Comparison of ENCODE assay signal across 7 cellular contexts in genomic region chr14:106723288-106723687, GRCh38.
DNase-seq lines count a peak whose midpoint lies in the region; ATAC-seq, FAIRE-seq and TF ChIP-seq lines count a peak whose summit lies in the region.
"Not testable (repeated sequence)": the region's sequence is repeated elsewhere in the genome, so short reads cannot be mapped to it uniquely, and the experiment has no call there.

No MANE protein-coding gene starts in this region.

- intact Hi-C loops in GM12878 (cut with micrococcal nuclease; ENCODE audit: unreplicated experiment), result not testable (repeated sequence)

- CTCF ChIA-PET in T-cell (lab: Charles Lee); activated CD4-positive, alpha-beta T cell treated with anti-CD3 and anti-CD28 coated beads, Interleukin-2, amount 10 ng/mL, durations not matched to agents 7 days and 5 days (lab: Charles Lee); GM12878 (lab: Yijun Ruan, JAX): not testable (repeated sequence)

- not testable (repeated sequence) for H3K9me3 ChIP-seq in DND-41 (ENCODE audit: insufficient read depth, low read length, severe bottlenecking); GM12878 (replicated peaks; ENCODE audit: control insufficient read depth, insufficient read depth, low read length)

- not testable (repeated sequence) for H3K4me1 ChIP-seq in DND-41 (ENCODE audit: insufficient read depth, low read length); GM12878 (ENCODE audit: control insufficient read depth, insufficient read depth, low read length)

- WGBS in GM12878 (ENCODE audit: insufficient coverage, insufficient replicate concordance, low lambda C conversion rate, missing lambda C conversion rate), result no CpG with 5 or more reads among the region's 5 CpGs

- TF ChIP-seq EP300 in GM12878 (IDR thresholded peaks at IDR 0.05; ENCODE audit: borderline replicate concordance in 1 of 2, control insufficient read depth in 1 of 2, low read depth in 2 of 2, low read length in 2 of 2), result not testable (repeated sequence)

- in situ Hi-C loops in GM12878 (cut with MboI), result not testable (repeated sequence)

- H3K27me3 Mint-ChIP-seq in T-cell; activated CD4-positive, alpha-beta T cell treated with anti-CD3 and anti-CD28 coated beads, Interleukin-2, amount 10 ng/mL, durations not matched to agents 7 days and 5 days; activated T-cell treated with anti-CD3 and anti-CD28 coated beads, Interleukin-2, amount 50 U/mL, for 24 hours: not testable (repeated sequence)

- not testable (repeated sequence) for H3K27me3 ChIP-seq in DND-41 (ENCODE audit: insufficient read depth, low read length, poor library complexity); GM12878 (replicated peaks in 1 of 2; ENCODE audit: control insufficient read depth in 2 of 2, insufficient read depth in 2 of 2, low read length in 1 of 2)

- not testable (repeated sequence) for H3K36me3 ChIP-seq in DND-41 (ENCODE audit: insufficient read depth, low read length); GM12878 (ENCODE audit: control insufficient read depth in 2 of 2, insufficient read depth in 2 of 2, low read length in 1 of 2)

- H3K36me3 Mint-ChIP-seq in T-cell; activated CD4-positive, alpha-beta T cell treated with anti-CD3 and anti-CD28 coated beads, Interleukin-2, amount 10 ng/mL, durations not matched to agents 7 days and 5 days (ENCODE audit: low read depth); activated T-cell treated with anti-CD3 and anti-CD28 coated beads, Interleukin-2, amount 50 U/mL, for 24 hours (ENCODE audit: low read depth); stimulated activated effector memory CD8-positive, alpha-beta T cell treated with anti-CD3 and anti-CD28 coated beads, Interleukin-12 subunit alpha, Interleukin-12 subunit beta, amount 100 ng/mL, for 72 hours: not testable (repeated sequence)

- RAD21 ChIA-PET in GM12878 (lab: Charles Lee; ENCODE audit: unreplicated experiment), result not testable (repeated sequence)

- TF ChIP-seq POLR2A in GM12878 (IDR thresholded peaks at IDR 0.05; ENCODE audit: low read depth, low read length), result not testable (repeated sequence)

- FAIRE-seq in GM19239 (lab: Jason Lieb, UNC), result peak; percentile 45
- FAIRE-seq in GM12878 (lab: Jason Lieb, UNC), result not testable (repeated sequence)

- not testable (repeated sequence) for H3K9me3 Mint-ChIP-seq in T-cell; activated CD4-positive, alpha-beta T cell treated with anti-CD3 and anti-CD28 coated beads, Interleukin-2, amount 10 ng/mL, durations not matched to agents 7 days and 5 days; activated T-cell treated with anti-CD3 and anti-CD28 coated beads, Interleukin-2, amount 50 U/mL, for 24 hours; stimulated activated effector memory CD8-positive, alpha-beta T cell treated with anti-CD3 and anti-CD28 coated beads, Interleukin-12 subunit alpha, Interleukin-12 subunit beta, amount 100 ng/mL, for 72 hours

- TF ChIP-seq CTCF in DND-41 (IDR thresholded peaks at IDR 0.05; ENCODE audit: borderline replicate concordance, extremely low read depth, low read length, poor library complexity, severe bottlenecking); GM12878 (IDR thresholded peaks at IDR 0.05 in 2 of 3, conservative IDR thresholded peaks at IDR 0.05 in 1 of 3; ENCODE audit: control insufficient read depth in 2 of 3, extremely low read depth in 1 of 3, insufficient read depth in 1 of 3, low read depth in 3 of 3, low read length in 3 of 3): not testable (repeated sequence)

- peaks cover 0 to 62% (median 35%) of the 10 kb centered on the region in 3 donors for H3K4me1 Mint-ChIP-seq in T-cell
- peaks cover 56% of the 10 kb centered on the region for H3K4me1 Mint-ChIP-seq in activated CD4-positive, alpha-beta T cell treated with anti-CD3 and anti-CD28 coated beads, Interleukin-2, amount 10 ng/mL, durations not matched to agents 7 days and 5 days
- peaks cover 54% of the 10 kb centered on the region for H3K4me1 Mint-ChIP-seq in activated T-cell treated with anti-CD3 and anti-CD28 coated beads, Interleukin-2, amount 50 U/mL, for 24 hours (ENCODE audit: low read depth)
- H3K4me1 Mint-ChIP-seq in stimulated activated effector memory CD8-positive, alpha-beta T cell treated with anti-CD3 and anti-CD28 coated beads, Interleukin-12 subunit alpha, Interleukin-12 subunit beta, amount 100 ng/mL, for 72 hours, result peaks cover 66% of the 10 kb centered on the region

- not testable (repeated sequence) for H3K4me3 ChIP-seq in DND-41 (ENCODE audit: low read depth in 1 of 2, low read length in 2 of 2); GM12878

- peak overlapping the region in 1 of 2 donors; percentile 93 for H3K27ac Mint-ChIP-seq in T-cell
- peak overlapping the region; percentile 76 for H3K27ac Mint-ChIP-seq in activated CD4-positive, alpha-beta T cell treated with anti-CD3 and anti-CD28 coated beads, Interleukin-2, amount 10 ng/mL, durations not matched to agents 7 days and 5 days
- peak overlapping the region; percentile 65 for H3K27ac Mint-ChIP-seq in activated T-cell treated with anti-CD3 and anti-CD28 coated beads, Interleukin-2, amount 50 U/mL, for 24 hours
- H3K27ac Mint-ChIP-seq in stimulated activated effector memory CD8-positive, alpha-beta T cell treated with anti-CD3 and anti-CD28 coated beads, Interleukin-12 subunit alpha, Interleukin-12 subunit beta, amount 100 ng/mL, for 72 hours, result peak overlapping the region; percentile 67

- H3K9ac ChIP-seq in DND-41 (ENCODE audit: low read depth, low read length); GM12878 (ENCODE audit: control insufficient read depth, insufficient read depth, low read length): not testable (repeated sequence)

- not testable (repeated sequence) for H4K20me1 ChIP-seq in DND-41 (ENCODE audit: insufficient read depth, low read length); GM12878 (ENCODE audit: control insufficient read depth, insufficient read depth)

- TF ChIP-seq RAD21 in GM12878 (IDR thresholded peaks at IDR 0.05; ENCODE audit: insufficient read depth, low read depth, low read length), result not testable (repeated sequence)

- SMC1A ChIA-PET in GM12878 (lab: Charles Lee; ENCODE audit: uncharacterized antibody, unreplicated experiment), result not testable (repeated sequence)

- H3K27ac ChIP-seq in DND-41 (ENCODE audit: low read length); GM12878 (ENCODE audit: control insufficient read depth, insufficient read depth): not testable (repeated sequence)

- not testable (repeated sequence) for DNase-seq in DND-41; GM19239 (ENCODE audit: insufficient read length, low spot score); T-cell; activated CD4-positive, alpha-beta T cell treated with anti-CD3 and anti-CD28 coated beads, Interleukin-2, amount 10 ng/mL, durations not matched to agents 7 days and 5 days; activated T-cell treated with anti-CD3 and anti-CD28 coated beads, Interleukin-2, amount 50 U/mL, for 24 hours; GM12878 (ENCODE audit: low read depth, low spot score); stimulated activated effector memory CD8-positive, alpha-beta T cell treated with anti-CD3 and anti-CD28 coated beads, Interleukin-12 subunit alpha, Interleukin-12 subunit beta, amount 100 ng/mL, for 72 hours (ENCODE audit: low spot score in 2 of 2)

- POLR2A ChIA-PET in T-cell (lab: Charles Lee); activated CD4-positive, alpha-beta T cell treated with anti-CD3 and anti-CD28 coated beads, Interleukin-2, amount 10 ng/mL, durations not matched to agents 7 days and 5 days (lab: Charles Lee); GM12878 (lab: Charles Lee): not testable (repeated sequence)

- not testable (repeated sequence) for H3K79me2 ChIP-seq in DND-41 (ENCODE audit: insufficient read depth, low read length); GM12878 (ENCODE audit: control insufficient read depth, insufficient read depth, low read length)

- BruUV-seq in GM12878 (replicated peaks; lab: Mats Ljungman, UMichigan), result not testable (repeated sequence)

- not testable (repeated sequence) for H2AFZ ChIP-seq in DND-41 (ENCODE audit: low read depth, low read length); GM12878 (ENCODE audit: control insufficient read depth, low read depth, low read length)

- not testable (repeated sequence) for H3K4me2 ChIP-seq in DND-41 (ENCODE audit: insufficient read depth, low read length); GM12878 (ENCODE audit: control insufficient read depth, insufficient read depth)

- ATAC-seq in DND-41 (ENCODE audit: insufficient read depth, low read depth) (peak; percentile 91), T-cell (replicated peaks in 1 of 4) (peak; percentile 77 to 92 (median 86)), GM12878 (peak; percentile 53)
- ATAC-seq in stimulated activated effector memory CD8-positive, alpha-beta T cell treated with anti-CD3 and anti-CD28 coated beads, Interleukin-12 subunit alpha, Interleukin-12 subunit beta, amount 100 ng/mL, for 72 hours, result peak; percentile 81

- peak overlapping the region in 2 of 3 donors; percentile 54 to 56 for H3K4me3 Mint-ChIP-seq in T-cell
- peak overlapping the region; percentile 36 for H3K4me3 Mint-ChIP-seq in activated CD4-positive, alpha-beta T cell treated with anti-CD3 and anti-CD28 coated beads, Interleukin-2, amount 10 ng/mL, durations not matched to agents 7 days and 5 days
- peak overlapping the region; percentile 18 for H3K4me3 Mint-ChIP-seq in activated T-cell treated with anti-CD3 and anti-CD28 coated beads, Interleukin-2, amount 50 U/mL, for 24 hours
- not testable (repeated sequence) for H3K4me3 Mint-ChIP-seq in stimulated activated effector memory CD8-positive, alpha-beta T cell treated with anti-CD3 and anti-CD28 coated beads, Interleukin-12 subunit alpha, Interleukin-12 subunit beta, amount 100 ng/mL, for 72 hours
